Comparison of ENCODE assay signal across 9 cellular contexts in genomic region chr12:1795221-1795784, GRCh38. TPM values are rescaled to one million over a fixed set of nuclear protein-coding genes. Genes with fewer than 3 reads are reported as not detected.
A peak's percentile ranks its signal among the peaks of the same experiment; 100 is the strongest.
DNase-seq lines count a peak whose midpoint lies in the region; ATAC-seq and TF ChIP-seq lines count a peak whose summit lies in the region.
"Had no signal": no experiment of that assay in that cellular context is flagged by ENCODE, and none has a peak within 500 bp of the region (broad histone marks: within the 10 kb centered on the region; RNA-seq: fewer than 3 reads in every experiment).

No MANE protein-coding gene starts in this region.

- no peaks in the 10 kb centered on the region for H3K36me3 Mint-ChIP-seq in activated T-cell treated with anti-CD3 and anti-CD28 coated beads, Interleukin-2, amount 50 U/mL, for 24 hours (ENCODE audit: low read depth)
- no peaks in the 10 kb centered on the region for H3K36me3 Mint-ChIP-seq in activated CD4-positive, alpha-beta memory T cell treated with anti-CD3 and anti-CD28 coated beads, Interleukin-2, amount 10 ng/mL, durations not matched to agents 7 days and 5 days (ENCODE audit: low read depth)

- 61% methylated on average over 19 of the region's 19 CpGs for WGBS in suprapubic skin

- H3K9me3 ChIP-seq in suprapubic skin: no peaks in the 10 kb centered on the region

- no peaks in the 10 kb centered on the region for H3K27me3 ChIP-seq in suprapubic skin

- ATAC-seq in left lobe of liver: no peak
- no peak for ATAC-seq in GM19455 (IDR thresholded peaks at IDR 0.05; ENCODE audit: unreplicated experiment)

- TF ChIP-seq POLR2A in suprapubic skin (IDR thresholded peaks at IDR 0.05): no peak

- POLR2A ChIA-PET in activated CD4-positive, alpha-beta memory T cell treated with anti-CD3 and anti-CD28 coated beads, Interleukin-2, amount 10 ng/mL, durations not matched to agents 7 days and 5 days (lab: Charles Lee): interaction anchor here (0.6 to 1.6 kb wide), 5 partner anchors 19 to 184 kb away, joined by 3 to 15 read pairs (median 3); no protein-coding TSS in a partner anchor

- H3K27me3 Mint-ChIP-seq in activated T-cell treated with anti-CD3 and anti-CD28 coated beads, Interleukin-2, amount 50 U/mL, for 24 hours: no peaks in the 10 kb centered on the region
- no peaks in the 10 kb centered on the region for H3K27me3 Mint-ChIP-seq in activated CD4-positive, alpha-beta memory T cell treated with anti-CD3 and anti-CD28 coated beads, Interleukin-2, amount 10 ng/mL, durations not matched to agents 7 days and 5 days

- H3K36me3 ChIP-seq in suprapubic skin: no peaks in the 10 kb centered on the region

- no peaks in the 10 kb centered on the region for H3K9me3 Mint-ChIP-seq in activated T-cell treated with anti-CD3 and anti-CD28 coated beads, Interleukin-2, amount 50 U/mL, for 24 hours
- no peaks in the 10 kb centered on the region for H3K9me3 Mint-ChIP-seq in activated CD4-positive, alpha-beta memory T cell treated with anti-CD3 and anti-CD28 coated beads, Interleukin-2, amount 10 ng/mL, durations not matched to agents 7 days and 5 days

- TF ChIP-seq EP300 in suprapubic skin (IDR thresholded peaks at IDR 0.05): no peak

- peaks cover 25% of the 10 kb centered on the region for H3K4me1 ChIP-seq in suprapubic skin

- CTCF ChIA-PET in activated CD4-positive, alpha-beta memory T cell treated with anti-CD3 and anti-CD28 coated beads, Interleukin-2, amount 10 ng/mL, durations not matched to agents 7 days and 5 days (lab: Charles Lee): interaction anchor here (0.6 to 3.6 kb wide), 9 partner anchors 34 to 239 kb away, joined by 3 to 57 read pairs (median 3); no protein-coding TSS in a partner anchor

- peak overlapping the region; percentile 78 for H3K27ac Mint-ChIP-seq in activated T-cell treated with anti-CD3 and anti-CD28 coated beads, Interleukin-2, amount 50 U/mL, for 24 hours
- no peak overlapping the region for H3K27ac Mint-ChIP-seq in activated CD4-positive, alpha-beta memory T cell treated with anti-CD3 and anti-CD28 coated beads, Interleukin-2, amount 10 ng/mL, durations not matched to agents 7 days and 5 days

- H3K27ac ChIP-seq in suprapubic skin: peak overlapping the region; percentile 4

- no peak for TF ChIP-seq CTCF in suprapubic skin (IDR thresholded peaks at IDR 0.05)

- peak overlapping the region; percentile 64 for H3K4me3 Mint-ChIP-seq in activated T-cell treated with anti-CD3 and anti-CD28 coated beads, Interleukin-2, amount 50 U/mL, for 24 hours
- H3K4me3 Mint-ChIP-seq in activated CD4-positive, alpha-beta memory T cell treated with anti-CD3 and anti-CD28 coated beads, Interleukin-2, amount 10 ng/mL, durations not matched to agents 7 days and 5 days: peak overlapping the region; percentile 43

- H3K4me1 Mint-ChIP-seq in activated T-cell treated with anti-CD3 and anti-CD28 coated beads, Interleukin-2, amount 50 U/mL, for 24 hours (ENCODE audit: low read depth): peaks cover 25% of the 10 kb centered on the region
- peaks cover 24% of the 10 kb centered on the region for H3K4me1 Mint-ChIP-seq in activated CD4-positive, alpha-beta memory T cell treated with anti-CD3 and anti-CD28 coated beads, Interleukin-2, amount 10 ng/mL, durations not matched to agents 7 days and 5 days

- no peak for DNase-seq in activated T-cell treated with anti-CD3 and anti-CD28 coated beads, Interleukin-2, amount 50 U/mL, for 24 hours
- no peak for DNase-seq in activated T-cell treated with anti-CD3 and anti-CD28 coated beads for 4 hours
- DNase-seq in activated CD4-positive, alpha-beta memory T cell treated with anti-CD3 and anti-CD28 coated beads, Interleukin-2, amount 10 ng/mL, durations not matched to agents 7 days and 5 days: peak; percentile 16
- peak; percentile 50 for DNase-seq in left lobe of liver (ENCODE audit: low spot score)
- no peak for DNase-seq in suprapubic skin (ENCODE audit: low spot score in 2 of 2)
- DNase-seq in stimulated activated CD4-positive, alpha-beta T cell treated with anti-CD3 and anti-CD28 coated beads, Interleukin-4, amount 100 ng/mL, for 1 hour: no peak
- no peak for DNase-seq in OCI-M2 (lab: John Stamatoyannopoulos, UW; ENCODE audit: unreplicated experiment)

- H3K4me3 ChIP-seq in suprapubic skin: peak overlapping the region; percentile 73

RNA-seq across cellular contexts. Expression of gene LRTM2, which starts 25.1 kb away (rescaled TPM):
- total RNA-seq in activated CD4-positive, alpha-beta memory T cell treated with anti-CD3 and anti-CD28 coated beads, Interleukin-2, amount 10 ng/mL, durations not matched to agents 7 days and 5 days: not detected
- total RNA-seq in left lobe of liver (not detected), suprapubic skin (under 1 TPM in 1 of 4 donors, not detected in 3; 0.26 TPM)
- total RNA-seq: HT1080 had no signal

Comparison
In these comparisons a context has a peak if more than half of its experiments do, and no peak if none do; other contexts are left out.
1. DNase-seq: peak in activated CD4-positive, alpha-beta memory T cell treated with anti-CD3 and anti-CD28 coated beads, Interleukin-2, amount 10 ng/mL, durations not matched to agents 7 days and 5 days (single experiment) and left lobe of liver (single experiment); none in activated T-cell treated with anti-CD3 and anti-CD28 coated beads, Interleukin-2, amount 50 U/mL, for 24 hours (single experiment), activated T-cell treated with anti-CD3 and anti-CD28 coated beads for 4 hours (single experiment), suprapubic skin (0 of 2), stimulated activated CD4-positive, alpha-beta T cell treated with anti-CD3 and anti-CD28 coated beads, Interleukin-4, amount 100 ng/mL, for 1 hour (single experiment) and OCI-M2 (single experiment).